ENCODE assay signal across 8 cellular contexts in the genomic region with DNA sequence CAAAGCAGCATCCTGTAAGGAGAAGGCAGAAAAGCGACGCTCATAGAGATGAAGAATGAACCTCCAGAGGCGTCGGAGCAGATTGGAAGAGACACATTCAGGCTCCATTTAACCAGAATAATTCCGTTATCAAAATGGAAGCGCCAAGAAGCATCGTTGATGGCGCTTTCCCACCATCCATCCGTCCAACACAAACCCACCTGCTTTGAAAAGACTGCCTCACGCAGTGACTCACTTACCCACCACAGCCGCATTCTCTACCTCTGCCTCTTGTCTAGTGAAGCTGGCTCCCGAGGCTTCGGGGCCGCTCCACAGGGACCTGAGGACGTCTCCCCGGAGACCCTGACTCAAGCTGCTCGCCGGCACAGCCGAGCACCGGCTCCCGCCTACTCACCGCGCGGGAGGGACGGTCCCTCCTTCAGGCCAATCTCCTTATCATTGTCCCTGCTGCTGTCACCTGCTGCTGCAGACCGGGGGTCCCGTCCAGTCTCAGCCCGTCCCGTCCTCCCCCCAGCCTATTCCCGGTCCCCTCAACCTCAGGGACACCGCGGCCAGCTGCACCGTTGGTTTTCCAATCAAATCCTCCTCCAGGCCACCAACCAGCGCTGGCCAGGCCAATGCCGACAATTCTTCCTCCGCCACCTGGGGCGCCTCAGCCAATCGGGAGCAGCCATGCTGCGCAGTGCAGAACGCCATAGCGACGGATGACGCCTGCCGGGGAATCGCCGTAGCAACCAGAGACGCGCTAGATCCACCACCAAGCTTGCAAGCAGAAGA. TPM values are rescaled to one million over a fixed set of nuclear protein-coding genes. Genes with fewer than 3 reads are reported as not detected.
DNase-seq lines count a peak whose midpoint lies in the region; ATAC-seq and TF ChIP-seq lines count a peak whose summit lies in the region.

A gene with protein sequence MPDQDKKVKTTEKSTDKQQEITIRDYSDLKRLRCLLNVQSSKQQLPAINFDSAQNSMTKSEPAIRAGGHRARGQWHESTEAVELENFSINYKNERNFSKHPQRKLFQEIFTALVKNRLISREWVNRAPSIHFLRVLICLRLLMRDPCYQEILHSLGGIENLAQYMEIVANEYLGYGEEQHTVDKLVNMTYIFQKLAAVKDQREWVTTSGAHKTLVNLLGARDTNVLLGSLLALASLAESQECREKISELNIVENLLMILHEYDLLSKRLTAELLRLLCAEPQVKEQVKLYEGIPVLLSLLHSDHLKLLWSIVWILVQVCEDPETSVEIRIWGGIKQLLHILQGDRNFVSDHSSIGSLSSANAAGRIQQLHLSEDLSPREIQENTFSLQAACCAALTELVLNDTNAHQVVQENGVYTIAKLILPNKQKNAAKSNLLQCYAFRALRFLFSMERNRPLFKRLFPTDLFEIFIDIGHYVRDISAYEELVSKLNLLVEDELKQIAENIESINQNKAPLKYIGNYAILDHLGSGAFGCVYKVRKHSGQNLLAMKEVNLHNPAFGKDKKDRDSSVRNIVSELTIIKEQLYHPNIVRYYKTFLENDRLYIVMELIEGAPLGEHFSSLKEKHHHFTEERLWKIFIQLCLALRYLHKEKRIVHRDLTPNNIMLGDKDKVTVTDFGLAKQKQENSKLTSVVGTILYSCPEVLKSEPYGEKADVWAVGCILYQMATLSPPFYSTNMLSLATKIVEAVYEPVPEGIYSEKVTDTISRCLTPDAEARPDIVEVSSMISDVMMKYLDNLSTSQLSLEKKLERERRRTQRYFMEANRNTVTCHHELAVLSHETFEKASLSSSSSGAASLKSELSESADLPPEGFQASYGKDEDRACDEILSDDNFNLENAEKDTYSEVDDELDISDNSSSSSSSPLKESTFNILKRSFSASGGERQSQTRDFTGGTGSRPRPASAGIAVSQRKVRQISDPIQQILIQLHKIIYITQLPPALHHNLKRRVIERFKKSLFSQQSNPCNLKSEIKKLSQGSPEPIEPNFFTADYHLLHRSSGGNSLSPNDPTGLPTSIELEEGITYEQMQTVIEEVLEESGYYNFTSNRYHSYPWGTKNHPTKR (minus strand): TSS at position 553 of the 777 bp plus-strand sequence. CDS start 16,501 bp downstream, outside the sequence.

- H4K20me1 ChIP-seq in Karpas-422 (ENCODE audit: insufficient read depth, low read depth, low read length) = peaks cover 3% of the 10 kb centered on the region; the same call in 1 of the 2 replicates

- no peaks in the 10 kb centered on the region for H3K9me2 ChIP-seq in Karpas-422 (replicated peaks; ENCODE audit: insufficient read depth, low read length)

- H3K27me3 ChIP-seq in Karpas-422 (ENCODE audit: low read length) (no peaks in the 10 kb centered on the region), neutrophil (peaks cover 24% of the 10 kb centered on the region), stomach smooth muscle (ENCODE audit: control insufficient read depth in 1 of 2, insufficient read depth in 2 of 2, low read length in 2 of 2) (no peaks in the 10 kb centered on the region)

- H3K27ac ChIP-seq in Karpas-422 (ENCODE audit: low read length) = no peak within 1 kb of the TSS
- no peak within 1 kb of the TSS for H3K27ac ChIP-seq in neutrophil
- H3K27ac ChIP-seq in stomach smooth muscle (ENCODE audit: low read length) = no peak within 1 kb of the TSS

- no peaks in the 10 kb centered on the region for H3K79me2 ChIP-seq in Karpas-422 (ENCODE audit: low read length)

- H2AFZ ChIP-seq in Karpas-422 (ENCODE audit: low read length) = no peak within 1 kb of the TSS

- H3K36me3 ChIP-seq in Karpas-422 (ENCODE audit: insufficient read depth, low read length) (0 out of 2 replicates have a peak, but pooled peaks cover 2% of the 10 kb centered on the region), neutrophil (no peaks in the 10 kb centered on the region), stomach smooth muscle (ENCODE audit: control insufficient read depth in 2 of 2, insufficient read depth in 2 of 2, low read length in 2 of 2) (peaks cover 0 to 2% of the 10 kb centered on the region in 2 donors)

- TF ChIP-seq CTCF in neutrophil (IDR thresholded peaks at IDR 0.05) = no peak

- DNase-seq in DMS53 treated with DMSO at 0.1 percent for 48 hours (lab: John Stamatoyannopoulos, UW; ENCODE audit: unreplicated experiment) (peak; percentile 65), Karpas-422 (peak; percentile 73), SIG-M5 (lab: John Stamatoyannopoulos, UW) (peak; percentile 30), globus pallidus (ENCODE audit: low spot score) (peak; percentile 73)
- peak; percentile 92 for DNase-seq in activated naive CD4-positive, alpha-beta T cell treated with Interleukin-2 at 50 U/mL for 16 hours

- peak; percentile 100 for ATAC-seq in GM21786 (IDR thresholded peaks at IDR 0.05; ENCODE audit: unreplicated experiment)

- H3K4me1 ChIP-seq in Karpas-422 (ENCODE audit: low read length) (no peaks in the 10 kb centered on the region), neutrophil (ENCODE audit: control insufficient read depth in 1 of 2, insufficient read depth in 1 of 2, low read depth in 1 of 2, low read length in 1 of 2) (peaks cover 11% of the 10 kb centered on the region in 2 experiments), stomach smooth muscle (ENCODE audit: control insufficient read depth, insufficient read depth, low read length) (peaks cover 10% of the 10 kb centered on the region)

- H3K4me2 ChIP-seq in Karpas-422 (ENCODE audit: low read depth, low read length, poor library complexity, severe bottlenecking) = no peak within 1 kb of the TSS

- H3K9ac ChIP-seq in Karpas-422 (ENCODE audit: low read length) = no peak within 1 kb of the TSS
- peak within 1 kb of the TSS; percentile 52 to 59 for H3K9ac ChIP-seq in stomach smooth muscle (ENCODE audit: low read length in 2 of 2)

- H3K4me3 ChIP-seq in Karpas-422 (ENCODE audit: low read length) (no peak within 1 kb of the TSS), neutrophil (ENCODE audit: low read depth in 1 of 2, low read length in 1 of 2) (peak within 1 kb of the TSS; percentile 55 to 56), stomach smooth muscle (ENCODE audit: low read length in 2 of 2) (peak within 1 kb of the TSS; percentile 90)

- no peaks in the 10 kb centered on the region for H3K9me3 ChIP-seq in Karpas-422 (ENCODE audit: low read length)
- H3K9me3 ChIP-seq in neutrophil = no peaks in the 10 kb centered on the region
- H3K9me3 ChIP-seq in stomach smooth muscle (ENCODE audit: control insufficient read depth in 2 of 2, low read length in 2 of 2) = no peaks in the 10 kb centered on the region

RNA-seq across cellular contexts. Expression of the gene that starts here (rescaled TPM):
- 0.34 and 0.72 TPM in 2 replicates for total RNA-seq in Karpas-422 (2014; rRNA removed; shearing (Covaris generic); ENCODE audit: low replicate concordance)

Comparison
In these comparisons a context has a peak if more than half of its experiments do, and no peak if none do; other contexts are left out.
1. Peak in DNase-seq in Karpas-422; RNA of the gene not detected or under 1 TPM.
2. DNase-seq: peak in every context shown above with its lines; median percentile 92 in activated naive CD4-positive, alpha-beta T cell treated with Interleukin-2 at 50 U/mL for 16 hours; 73 in Karpas-422; 73 in globus pallidus; 65 in DMS53 treated with DMSO at 0.1 percent for 48 hours; 30 in SIG-M5.